Comparison of ENCODE assay signal across 1 cellular context in genomic region chr12:92505373-92506340, GRCh38.
TF ChIP-seq lines count a peak whose summit lies in the region.

No MANE protein-coding gene starts in this region.

TF ChIP-seq in HepG2, 621 proteins besides CTCF, POLR2A, EP300 and RAD21 (continued from another document):
- TF ChIP-seq RFXAP (CRISPR knock-in tag; IDR thresholded peaks at IDR 0.05; ENCODE audit: borderline replicate concordance) (no peak), FIP1L1 (IDR thresholded peaks at IDR 0.05; ENCODE audit: borderline replicate concordance, insufficient read depth, low read depth, low read length) (no peak), ZNF3 (CRISPR knock-in tag; IDR thresholded peaks at IDR 0.05) (no peak), ZNF335 (CRISPR knock-in tag; IDR thresholded peaks at IDR 0.05) (no peak), IKZF1 (IDR thresholded peaks at IDR 0.05) (no peak), ZNF343 (CRISPR knock-in tag; IDR thresholded peaks at IDR 0.05) (no peak), HMGXB3 (CRISPR knock-in tag; IDR thresholded peaks at IDR 0.05; ENCODE audit: borderline replicate concordance) (no peak), ZKSCAN1 (IDR thresholded peaks at IDR 0.05; ENCODE audit: low read length) (no peak), ZNF17 (CRISPR knock-in tag; IDR thresholded peaks at IDR 0.05) (no peak), HMGXB4 (CRISPR knock-in tag; IDR thresholded peaks at IDR 0.05; ENCODE audit: borderline replicate concordance in 1 of 2, low read depth in 1 of 2) (no peak), ZNF225 (CRISPR knock-in tag; IDR thresholded peaks at IDR 0.05) (no peak), HNRNPUL1 (IDR thresholded peaks at IDR 0.05; ENCODE audit: low read depth, low read length) (no peak), GMEB1 (CRISPR knock-in tag; IDR thresholded peaks at IDR 0.05; ENCODE audit: borderline replicate concordance) (no peak), SNAPC5 (CRISPR knock-in tag; IDR thresholded peaks at IDR 0.05; ENCODE audit: borderline replicate concordance) (no peak), ZNF850 (CRISPR knock-in tag; conservative IDR thresholded peaks at IDR 0.05) (no peak), ZNF672 (CRISPR knock-in tag; IDR thresholded peaks at IDR 0.05) (no peak), ZGPAT (CRISPR knock-in tag; IDR thresholded peaks at IDR 0.05) (no peak), ETS1 (CRISPR knock-in tag; IDR thresholded peaks at IDR 0.05) (no peak), NR0B2 (CRISPR knock-in tag; IDR thresholded peaks at IDR 0.05) (no peak), BCL3 (CRISPR knock-in tag; IDR thresholded peaks at IDR 0.05) (no peak), FLYWCH1 (CRISPR knock-in tag; IDR thresholded peaks at IDR 0.05) (no peak)
